In genomic region chr4:112236040-112236439, GRCh38 we compare ENCODE assay signal across 17 cellular contexts.
"Had no signal": no experiment of that assay in that cellular context is flagged by ENCODE, and none has a peak within 500 bp of the region (broad histone marks: within the 10 kb centered on the region; RNA-seq: fewer than 3 reads in every experiment).

No MANE protein-coding gene starts in this region.

- H3K27ac ChIP-seq: heart left ventricle, neutrophil, right atrium auricular region, stomach, upper lobe of left lung, uterus had no signal

- H3K27me3 Mint-ChIP-seq: naive thymus-derived CD4-positive, alpha-beta T cell had no signal

- DNase-seq: effector memory CD4-positive, alpha-beta T cell; heart left ventricle; hippocampal formation; left colon; left ventricle myocardium superior; mesendoderm; naive thymus-derived CD4-positive, alpha-beta T cell; small intestine; stimulated activated CD4-positive, alpha-beta T cell treated with anti-CD3 and anti-CD28 coated beads, Interleukin-12 subunit alpha, Interleukin-12 subunit beta, amount 100 ng/mL, for 4 hours; stimulated activated naive CD4-positive, alpha-beta T cell; stomach; upper lobe of left lung; uterus had no signal

- H3K9me3 Mint-ChIP-seq: naive thymus-derived CD4-positive, alpha-beta T cell had no signal

- ATAC-seq: esophagus mucosa; heart left ventricle; left colon; left ventricle myocardium superior; naive thymus-derived CD4-positive, alpha-beta T cell had no signal

- H3K4me3 Mint-ChIP-seq: naive thymus-derived CD4-positive, alpha-beta T cell had no signal

- H3K27ac Mint-ChIP-seq: naive thymus-derived CD4-positive, alpha-beta T cell had no signal

- H3K9me3 ChIP-seq: heart left ventricle, neutrophil, right atrium auricular region, stomach, upper lobe of left lung, uterus had no signal

- H3K36me3 ChIP-seq: heart left ventricle, neutrophil, right atrium auricular region, stomach, upper lobe of left lung, uterus had no signal

- H3K4me3 ChIP-seq: heart left ventricle, lung, right atrium auricular region, stomach, upper lobe of left lung, uterus had no signal

- H3K27me3 ChIP-seq: heart left ventricle, neutrophil, right atrium auricular region, stomach, upper lobe of left lung, uterus had no signal

- H3K4me1 ChIP-seq: uterus had no signal
